25 cellular contexts compared by ENCODE assay signal in genomic region chr10:79329529-79329928, GRCh38. TPM values are rescaled to one million over a fixed set of nuclear protein-coding genes. Genes with fewer than 3 reads are reported as not detected.
DNase-seq lines count a peak whose midpoint lies in the region; ATAC-seq, FAIRE-seq and TF ChIP-seq lines count a peak whose summit lies in the region.
"Had no signal": no experiment of that assay in that cellular context is flagged by ENCODE, and none has a peak within 500 bp of the region (broad histone marks: within the 10 kb centered on the region; RNA-seq: fewer than 3 reads in every experiment).

No MANE protein-coding gene starts in this region.

- no peak overlapping the region for H4K8ac ChIP-seq in IMR-90 (ENCODE audit: low read depth in 2 of 2, low read length in 2 of 2)

- H3K4me1 Mint-ChIP-seq in activated CD8-positive, alpha-beta T cell treated with anti-CD3 and anti-CD28 coated beads for 36 hours (ENCODE audit: low read depth) = peaks cover 31% of the 10 kb centered on the region
- peaks cover 21% of the 10 kb centered on the region for H3K4me1 Mint-ChIP-seq in activated CD8-positive, alpha-beta T cell treated with anti-CD3 and anti-CD28 coated beads, Interleukin-2, amount 10 ng/mL, durations not matched to agents 7 days and 5 days (ENCODE audit: low read depth)

- H3K4me2 ChIP-seq in IMR-90 (ENCODE audit: low read depth, low read length) = no peak overlapping the region

- no TSS peak for BruUV-seq in IMR-90 (replicated peaks; lab: Mats Ljungman, UMichigan)

- H3K4me3 Mint-ChIP-seq in activated CD8-positive, alpha-beta T cell treated with anti-CD3 and anti-CD28 coated beads for 36 hours = no peak overlapping the region
- no peak overlapping the region for H3K4me3 Mint-ChIP-seq in activated CD8-positive, alpha-beta T cell treated with anti-CD3 and anti-CD28 coated beads, Interleukin-2, amount 10 ng/mL, durations not matched to agents 7 days and 5 days
- H3K4me3 Mint-ChIP-seq: activated naive CD4-positive, alpha-beta T cell treated with anti-CD3 and anti-CD28 coated beads, Interleukin-2, amount 10 ng/mL, durations not matched to agents 7 days and 5 days; effector memory CD8-positive, alpha-beta T cell; IgD-negative memory B cell had no signal

- H3K4ac ChIP-seq in IMR-90 (ENCODE audit: low read depth, low read length) = no peak overlapping the region

- H3K27me3 Mint-ChIP-seq in activated CD8-positive, alpha-beta T cell treated with anti-CD3 and anti-CD28 coated beads for 36 hours = no peaks in the 10 kb centered on the region
- H3K27me3 Mint-ChIP-seq in activated CD8-positive, alpha-beta T cell treated with anti-CD3 and anti-CD28 coated beads, Interleukin-2, amount 10 ng/mL, durations not matched to agents 7 days and 5 days (ENCODE audit: low read depth) = no peaks in the 10 kb centered on the region
- H3K27me3 Mint-ChIP-seq: activated naive CD4-positive, alpha-beta T cell treated with anti-CD3 and anti-CD28 coated beads, Interleukin-2, amount 10 ng/mL, durations not matched to agents 7 days and 5 days; effector memory CD8-positive, alpha-beta T cell; IgD-negative memory B cell had no signal

- no peak overlapping the region for H3K9ac ChIP-seq in IMR-90 (ENCODE audit: low read depth, low read length)
- H3K9ac ChIP-seq: BLaER1 treated with 17β-estradiol and CSF1 and Interleukin-3, amounts not matched to agents 10 nM and 100 nM had no signal

- H3K4me3 ChIP-seq in IMR-90 (ENCODE audit: insufficient read depth, low read depth, low read length) (no peak overlapping the region), bronchial epithelial cell (ENCODE audit: low read depth, low read length) (no peak overlapping the region), mucosa of descending colon (no peak overlapping the region), tibial nerve (no peak overlapping the region)
- H3K4me3 ChIP-seq: BLaER1 treated with 17β-estradiol and CSF1 and Interleukin-3, amounts not matched to agents 10 nM and 100 nM; lung had no signal

- H3K9me3 Mint-ChIP-seq in activated CD8-positive, alpha-beta T cell treated with anti-CD3 and anti-CD28 coated beads for 36 hours = peaks cover 4% of the 10 kb centered on the region
- no peaks in the 10 kb centered on the region for H3K9me3 Mint-ChIP-seq in activated CD8-positive, alpha-beta T cell treated with anti-CD3 and anti-CD28 coated beads, Interleukin-2, amount 10 ng/mL, durations not matched to agents 7 days and 5 days (ENCODE audit: insufficient read depth)
- H3K9me3 Mint-ChIP-seq: activated naive CD4-positive, alpha-beta T cell treated with anti-CD3 and anti-CD28 coated beads, Interleukin-2, amount 10 ng/mL, durations not matched to agents 7 days and 5 days; effector memory CD8-positive, alpha-beta T cell; IgD-negative memory B cell had no signal

- H2AK5ac ChIP-seq in IMR-90 (ENCODE audit: low read depth, low read length) = peak overlapping the region; percentile 88; the same call in 1 of the 2 replicates

- CTCF ChIA-PET in activated CD8-positive, alpha-beta T cell treated with anti-CD3 and anti-CD28 coated beads for 36 hours (lab: Charles Lee) = interaction anchor here (4.7 kb wide), 1 partner anchor 13 kb away, joined by 17 read pairs; no protein-coding TSS in a partner anchor
- CTCF ChIA-PET in activated CD8-positive, alpha-beta T cell treated with anti-CD3 and anti-CD28 coated beads, Interleukin-2, amount 10 ng/mL, durations not matched to agents 7 days and 5 days (lab: Charles Lee) = interaction anchor here (1.0 to 9.0 kb wide), 6 partner anchors 9 to 138 kb away, joined by 3 to 73 read pairs (median 6); partner anchors contain the start of gene PPIF
- CTCF ChIA-PET in IMR-90 (lab: Yijun Ruan, JAX) = no interaction called here

- no peak for DNase-seq in activated CD8-positive, alpha-beta T cell treated with anti-CD3 and anti-CD28 coated beads for 36 hours
- DNase-seq in activated CD8-positive, alpha-beta T cell treated with anti-CD3 and anti-CD28 coated beads, Interleukin-2, amount 10 ng/mL, durations not matched to agents 7 days and 5 days = no peak
- DNase-seq in IMR-90 (no peak), bronchial epithelial cell (ENCODE audit: low read depth) (peak; percentile 79), mucosa of descending colon (peak in 1 of 3 donors; percentile 40), tibial nerve (ENCODE audit: low spot score in 2 of 2) (no peak)
- DNase-seq in effector CD8-positive, alpha-beta T cell (lab: John Stamatoyannopoulos, UW) = no peak
- DNase-seq: activated CD4-positive, alpha-beta T cell treated with anti-CD3 and anti-CD28 coated beads, Interleukin-2, amount 50 U/mL, for 4 hours; activated naive CD4-positive, alpha-beta T cell treated with anti-CD3 and anti-CD28 coated beads, Interleukin-2, amount 10 ng/mL, durations not matched to agents 7 days and 5 days; activated T-cell treated with anti-CD3 and anti-CD28 coated beads, Interleukin-2, amount 50 U/mL, for 1 hour; DMS 273 treated with DMSO at 0.1 percent for 48 hours; effector memory CD8-positive, alpha-beta T cell; GDM1; head of caudate nucleus; NCI-H1436 treated with DMSO at 0.1 percent for 48 hours; NCI-H2171 treated with DMSO at 0.1 percent for 48 hours; NCI-H69; right cardiac atrium; stimulated activated CD8-positive, alpha-beta memory T cell treated with anti-CD3 and anti-CD28 coated beads, Interleukin-4, amount 100 ng/mL, for 48 hours; substantia nigra; WERI-Rb-1 had no signal

- in situ Hi-C loops in IMR-90 (cut with MboI; ENCODE audit: low sequenced_read_pairs) = no loop called here

- ATAC-seq in activated CD8-positive, alpha-beta T cell treated with anti-CD3 and anti-CD28 coated beads for 36 hours = no peak
- no peak for ATAC-seq in activated CD8-positive, alpha-beta T cell treated with anti-CD3 and anti-CD28 coated beads, Interleukin-2, amount 10 ng/mL, durations not matched to agents 7 days and 5 days
- ATAC-seq in IMR-90 (ENCODE audit: low read depth) (no peak), mucosa of descending colon (peak; percentile 71), GM19452 (IDR thresholded peaks at IDR 0.05; ENCODE audit: unreplicated experiment) (no peak)
- ATAC-seq: effector memory CD8-positive, alpha-beta T cell; right cardiac atrium had no signal

- H2AK9ac ChIP-seq in IMR-90 (replicated peaks; ENCODE audit: low read depth, low read length, poor library complexity) = no peak overlapping the region

- no peak for TF ChIP-seq CTCF in activated CD8-positive, alpha-beta T cell treated with anti-CD3 and anti-CD28 coated beads for 36 hours (IDR thresholded peaks at IDR 0.05)
- TF ChIP-seq CTCF in IMR-90 (conservative IDR thresholded peaks at IDR 0.05; ENCODE audit: low read depth, low read length) (no peak), bronchial epithelial cell (IDR thresholded peaks at IDR 0.05; ENCODE audit: insufficient read depth, low read length, severe bottlenecking) (no peak), mucosa of descending colon (IDR thresholded peaks at IDR 0.05) (no peak), tibial nerve (IDR thresholded peaks at IDR 0.05) (no peak)

- H3K23ac ChIP-seq in IMR-90 (ENCODE audit: low read depth, low read length) = no peak overlapping the region

- FAIRE-seq in bronchial epithelial cell (lab: Jason Lieb, UNC) = no peak

- H2BK20ac ChIP-seq in IMR-90 (ENCODE audit: low read depth, low read length) = no peak overlapping the region

- H3K27ac Mint-ChIP-seq in activated CD8-positive, alpha-beta T cell treated with anti-CD3 and anti-CD28 coated beads for 36 hours = peak overlapping the region; percentile 6
- no peak overlapping the region for H3K27ac Mint-ChIP-seq in activated CD8-positive, alpha-beta T cell treated with anti-CD3 and anti-CD28 coated beads, Interleukin-2, amount 10 ng/mL, durations not matched to agents 7 days and 5 days
- H3K27ac Mint-ChIP-seq: activated naive CD4-positive, alpha-beta T cell treated with anti-CD3 and anti-CD28 coated beads, Interleukin-2, amount 10 ng/mL, durations not matched to agents 7 days and 5 days; effector memory CD8-positive, alpha-beta T cell had no signal

- no peak overlapping the region for H3K14ac ChIP-seq in IMR-90 (replicated peaks; ENCODE audit: low read depth, low read length)

- no peak for TF ChIP-seq EP300 in tibial nerve (IDR thresholded peaks at IDR 0.05)

- no peak overlapping the region for H3K56ac ChIP-seq in IMR-90 (ENCODE audit: extremely low read depth, insufficient read depth, low read length)

- WGBS in IMR-90 (ENCODE audit: extremely low coverage in 2 of 2, insufficient read length in 1 of 2), 2 experiments = 91% methylated on average over 5 of the region's 9 CpGs; no CpG with 5 or more reads in 1 of the 2 experiments
- WGBS in tibial nerve, 2 donors = 86 to 92% methylated on average over 9 of the region's 9 CpGs

- H3K9me1 ChIP-seq in IMR-90 (ENCODE audit: insufficient read depth, low read length) = peaks cover 23% of the 10 kb centered on the region

- H4K5ac ChIP-seq in IMR-90 (ENCODE audit: low read depth, low read length) = no peak overlapping the region

- no peak overlapping the region for H3K18ac ChIP-seq in IMR-90 (ENCODE audit: low read depth, low read length)

- H3K79me1 ChIP-seq in IMR-90 (ENCODE audit: low read depth in 1 of 2, low read length in 2 of 2) = no peaks in the 10 kb centered on the region; a peak in 1 of 4 replicates

- dilution Hi-C loops in IMR-90 (cut with HindIII; ENCODE audit: low sequenced_read_pairs, unreplicated experiment) = no loop called here

- H3K27me3 ChIP-seq in IMR-90 (ENCODE audit: control insufficient read depth, insufficient read depth, low read length) = no peaks in the 10 kb centered on the region
- no peaks in the 10 kb centered on the region for H3K27me3 ChIP-seq in bronchial epithelial cell (ENCODE audit: control insufficient read depth, insufficient read depth, low read length)
- no peaks in the 10 kb centered on the region for H3K27me3 ChIP-seq in tibial nerve

- TF ChIP-seq POLR2A in IMR-90 (IDR thresholded peaks at IDR 0.05; ENCODE audit: low read depth, low read length) = no peak
- no peak for TF ChIP-seq POLR2A in tibial nerve (IDR thresholded peaks at IDR 0.05)

- H4K20me1 ChIP-seq in IMR-90 (ENCODE audit: insufficient read depth, low read length) = no peaks in the 10 kb centered on the region
- H4K20me1 ChIP-seq: BLaER1 treated with 17β-estradiol and CSF1 and Interleukin-3, amounts not matched to agents 10 nM and 100 nM had no signal

- H4K91ac ChIP-seq in IMR-90 (ENCODE audit: insufficient read depth, low read depth, low read length) = no peak overlapping the region; the same call in 1 of the 2 replicates

- H2BK15ac ChIP-seq in IMR-90 (ENCODE audit: low read depth, low read length) = peak overlapping the region; percentile 42; the same call in 1 of the 3 replicates

- H3K9me3 ChIP-seq in IMR-90 (ENCODE audit: control insufficient read depth, insufficient read depth, low read length) (no peaks in the 10 kb centered on the region), mucosa of descending colon (no peaks in the 10 kb centered on the region), tibial nerve (no peaks in the 10 kb centered on the region)

- H2BK120ac ChIP-seq in IMR-90 (ENCODE audit: low read depth, low read length) = peak overlapping the region; percentile 46

- peaks cover 6% of the 10 kb centered on the region; the same call in 1 of the 2 replicates for H3K4me1 ChIP-seq in IMR-90 (ENCODE audit: control insufficient read depth, insufficient read depth, low read length)
- no peaks in the 10 kb centered on the region for H3K4me1 ChIP-seq in mucosa of descending colon (ENCODE audit: low read depth)
- H3K4me1 ChIP-seq in tibial nerve = no peaks in the 10 kb centered on the region

- no peak overlapping the region for H3K27ac ChIP-seq in IMR-90 (ENCODE audit: insufficient read depth, low read length)
- no peak overlapping the region for H3K27ac ChIP-seq in tibial nerve
- H3K27ac ChIP-seq: BLaER1 treated with 17β-estradiol and CSF1 and Interleukin-3, amounts not matched to agents 10 nM and 100 nM; WERI-Rb-1 had no signal

- H3K36me3 ChIP-seq in IMR-90 (ENCODE audit: control insufficient read depth, insufficient read depth, low read length) (no peaks in the 10 kb centered on the region), bronchial epithelial cell (ENCODE audit: control insufficient read depth, insufficient read depth, low read length) (no peaks in the 10 kb centered on the region), mucosa of descending colon (ENCODE audit: low read depth) (no peaks in the 10 kb centered on the region), tibial nerve (no peaks in the 10 kb centered on the region)
- H3K36me3 ChIP-seq: BLaER1 treated with 17β-estradiol and CSF1 and Interleukin-3, amounts not matched to agents 10 nM and 100 nM; WERI-Rb-1 had no signal

- no peak overlapping the region for H2AFZ ChIP-seq in IMR-90 (replicated peaks; ENCODE audit: low read length, poor library complexity)

- H2BK5ac ChIP-seq in IMR-90 (ENCODE audit: low read depth, low read length, poor library complexity, severe bottlenecking) = no peak overlapping the region

- no peaks in the 10 kb centered on the region for H3K36me3 Mint-ChIP-seq in activated CD8-positive, alpha-beta T cell treated with anti-CD3 and anti-CD28 coated beads for 36 hours (ENCODE audit: low read depth)
- H3K36me3 Mint-ChIP-seq in activated CD8-positive, alpha-beta T cell treated with anti-CD3 and anti-CD28 coated beads, Interleukin-2, amount 10 ng/mL, durations not matched to agents 7 days and 5 days (ENCODE audit: low read depth) = peaks cover 2% of the 10 kb centered on the region
- H3K36me3 Mint-ChIP-seq: IgD-negative memory B cell had no signal

- intact Hi-C loops in activated CD8-positive, alpha-beta T cell treated with anti-CD3 and anti-CD28 coated beads for 36 hours (cut with micrococcal nuclease) = loop anchor here (10.0 kb wide), 1 partner anchor 85 kb away; no protein-coding TSS in a partner anchor
- intact Hi-C loops in IMR-90 (cut with micrococcal nuclease) = no loop called here
- intact Hi-C loops in mucosa of descending colon (cut with DNase I, micrococcal nuclease) = no loop called here

- POLR2A ChIA-PET in activated CD8-positive, alpha-beta T cell treated with anti-CD3 and anti-CD28 coated beads for 36 hours (lab: Charles Lee) = interaction anchor here (0.9 to 4.2 kb wide), 3 partner anchors 12 to 86 kb away, joined by 4 to 37 read pairs (median 6); partner anchors contain the start of gene PPIF
- POLR2A ChIA-PET in activated CD8-positive, alpha-beta T cell treated with anti-CD3 and anti-CD28 coated beads, Interleukin-2, amount 10 ng/mL, durations not matched to agents 7 days and 5 days (lab: Charles Lee) = interaction anchor here (4.4 kb wide), 1 partner anchor 18 kb away, joined by 21 read pairs; the partner anchor contains the start of gene PPIF
- POLR2A ChIA-PET in IMR-90 (lab: Charles Lee; ENCODE audit: unreplicated experiment) = no interaction called here

- TF ChIP-seq RAD21 in IMR-90 (IDR thresholded peaks at IDR 0.05; ENCODE audit: low read length) = no peak

RNA-seq across cellular contexts. Expression of gene PPIF, which starts 17.7 kb away (rescaled TPM):
- total RNA-seq in activated CD8-positive, alpha-beta T cell treated with anti-CD3 and anti-CD28 coated beads for 36 hours = 10 to 100 TPM; 81.5 to 88.6 TPM
- total RNA-seq in activated CD8-positive, alpha-beta T cell treated with anti-CD3 and anti-CD28 coated beads, Interleukin-2, amount 10 ng/mL, durations not matched to agents 7 days and 5 days = 10 to 100 TPM; 74.7 to 77.7 TPM
- total RNA-seq in IMR-90 (2012; rRNA removed) (29.2 and 29.7 TPM in 2 replicates), bronchial epithelial cell (19.5 and 27.1 TPM in 2 replicates), mucosa of descending colon (10 to 100 TPM; 54.6 to 88.5 (median 77.3) TPM), tibial nerve (10 to 100 TPM; 16.6 to 36.0 (median 20.6) TPM)
- 127 and 130 TPM in 2 replicates for polyA plus RNA-seq in IMR-90 (2012; rRNA removed)
- 113 and 150 TPM in 2 replicates for polyA plus RNA-seq in IMR-90 (2012; cell fraction: cytosol; rRNA removed)
- polyA plus RNA-seq in IMR-90 (2012; cell fraction: nucleus; rRNA removed; ENCODE audit: low replicate concordance) = 205 and 248 TPM in 2 replicates
